ENCODE assay signal across 21 cellular contexts in the genomic region with DNA sequence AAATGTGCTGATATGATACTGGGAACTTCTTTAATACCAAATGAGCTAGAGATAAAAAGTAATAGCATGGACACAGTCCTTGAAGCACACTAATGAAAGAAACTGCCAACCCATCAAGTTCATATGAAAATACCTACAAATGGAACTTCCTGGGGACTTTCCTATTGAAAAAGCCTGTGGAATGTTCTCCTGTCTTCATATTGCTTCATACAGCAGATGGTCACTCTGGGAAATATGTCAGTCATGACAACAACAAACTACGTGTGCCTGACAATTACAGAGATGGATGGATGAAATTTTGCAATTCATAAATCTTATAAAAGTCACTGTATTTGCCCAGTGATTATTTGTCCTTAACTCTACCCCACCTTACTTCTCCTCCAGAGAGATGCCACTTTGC.
DNase-seq lines count a peak whose midpoint lies in the region; ATAC-seq and TF ChIP-seq lines count a peak whose summit lies in the region.
"Had no signal": no experiment of that assay in that cellular context is flagged by ENCODE, and none has a peak within 500 bp of the region (broad histone marks: within the 10 kb centered on the region; RNA-seq: fewer than 3 reads in every experiment).

No MANE protein-coding gene starts in this region.

- DNase-seq in MCF 10A (ENCODE audit: unreplicated experiment) (peak; percentile 45), breast epithelium (ENCODE audit: low spot score in 2 of 2) (no peak), adipocyte (ENCODE audit: low read depth) (peak; percentile 50), fibroblast of pulmonary artery (ENCODE audit: low read depth) (peak; percentile 58), COLO829 (ENCODE audit: low spot score) (no peak), CD1c-positive myeloid dendritic cell (ENCODE audit: extremely low spot score) (no peak), NCI-H510A (lab: John Stamatoyannopoulos, UW) (no peak)
- DNase-seq: CD4-positive, CD25-positive, alpha-beta regulatory T cell; CD8-positive, alpha-beta memory T cell; DMS153; DMS79; GF-D8; GOT3; H7; HFFc6 had no signal

- H3K27me3 Mint-ChIP-seq in MCF 10A (ENCODE audit: insufficient read depth, unreplicated experiment), result no peaks in the 10 kb centered on the region
- H3K27me3 Mint-ChIP-seq: CD4-positive, CD25-positive, alpha-beta regulatory T cell; CD8-positive, alpha-beta memory T cell had no signal

- H3K4me3 Mint-ChIP-seq in MCF 10A (ENCODE audit: unreplicated experiment), result no peak overlapping the region
- H3K4me3 Mint-ChIP-seq: B cell; CD4-positive, CD25-positive, alpha-beta regulatory T cell; CD8-positive, alpha-beta memory T cell; HFFc6 had no signal

- no peak for TF ChIP-seq POLR2A in breast epithelium (IDR thresholded peaks at IDR 0.05)

- H3K9me3 ChIP-seq in breast epithelium (no peaks in the 10 kb centered on the region), adipocyte (ENCODE audit: control insufficient read depth, low read length) (no peaks in the 10 kb centered on the region)
- H3K9me3 ChIP-seq: A549; BLaER1 treated with 17β-estradiol and CSF1 and Interleukin-3, amounts not matched to agents 10 nM and 100 nM had no signal

- POLR2A ChIA-PET in MCF 10A (lab: Yijun Ruan, JAX), result interaction anchor here (0.8 to 1.8 kb wide), 3 partner anchors 11 to 148 kb away, joined by 3 to 7 read pairs (median 3); partner anchors contain the start of gene COL1A2

- H3K27ac ChIP-seq in breast epithelium, result no peak overlapping the region
- H3K27ac ChIP-seq: 22Rv1; A549; BLaER1 treated with 17β-estradiol and CSF1 and Interleukin-3, amounts not matched to agents 10 nM and 100 nM had no signal

- H3K27ac Mint-ChIP-seq in MCF 10A (ENCODE audit: low read depth, unreplicated experiment), result no peak overlapping the region
- H3K27ac Mint-ChIP-seq: B cell; CD4-positive, CD25-positive, alpha-beta regulatory T cell; CD8-positive, alpha-beta memory T cell had no signal

- no TSS peak for BruUV-seq in MCF 10A (replicated peaks; lab: Mats Ljungman, UMichigan)

- intact Hi-C loops in MCF 10A (cut with micrococcal nuclease), result no loop called here
- intact Hi-C loops in breast epithelium (cut with DNase I; ENCODE audit: low total_unique reads), result no loop called here

- no peaks in the 10 kb centered on the region for H3K4me1 ChIP-seq in breast epithelium
- peaks cover 52% of the 10 kb centered on the region for H3K4me1 ChIP-seq in adipocyte (ENCODE audit: control insufficient read depth, insufficient read depth, low read length)

- H3K36me3 Mint-ChIP-seq in MCF 10A (ENCODE audit: insufficient read depth, unreplicated experiment), result no peaks in the 10 kb centered on the region
- H3K36me3 Mint-ChIP-seq: CD4-positive, CD25-positive, alpha-beta regulatory T cell; CD8-positive, alpha-beta memory T cell had no signal

- no peaks in the 10 kb centered on the region for H3K4me1 Mint-ChIP-seq in MCF 10A (ENCODE audit: insufficient read depth, unreplicated experiment)
- H3K4me1 Mint-ChIP-seq: B cell; CD4-positive, CD25-positive, alpha-beta regulatory T cell; CD8-positive, alpha-beta memory T cell had no signal

- H3K9me3 Mint-ChIP-seq in MCF 10A (ENCODE audit: unreplicated experiment), result no peaks in the 10 kb centered on the region
- H3K9me3 Mint-ChIP-seq: HFFc6 had no signal

- no peaks in the 10 kb centered on the region for H3K36me3 ChIP-seq in breast epithelium
- no peaks in the 10 kb centered on the region for H3K36me3 ChIP-seq in adipocyte (ENCODE audit: control insufficient read depth, insufficient read depth, low read length, severe bottlenecking)
- H3K36me3 ChIP-seq: BLaER1 treated with 17β-estradiol and CSF1 and Interleukin-3, amounts not matched to agents 10 nM and 100 nM had no signal

- H3K27me3 ChIP-seq in breast epithelium (no peaks in the 10 kb centered on the region), adipocyte (replicated peaks; ENCODE audit: control insufficient read depth, insufficient read depth, low read length) (no peaks in the 10 kb centered on the region)
- H3K27me3 ChIP-seq: BLaER1 treated with 17β-estradiol and CSF1 and Interleukin-3, amounts not matched to agents 10 nM and 100 nM had no signal

- H3K9ac ChIP-seq in adipocyte (ENCODE audit: low read length), result peak overlapping the region; percentile 23
- H3K9ac ChIP-seq: BLaER1 treated with 17β-estradiol and CSF1 and Interleukin-3, amounts not matched to agents 10 nM and 100 nM had no signal

- CTCF ChIA-PET in MCF 10A (lab: Yijun Ruan, JAX), result interaction anchor here (0.6 to 8.3 kb wide), 28 partner anchors 9 to 1450 kb away, joined by 3 to 121 read pairs (median 4); partner anchors contain the start of gene COL1A2

- no peak for ATAC-seq in HG03280 (IDR thresholded peaks at IDR 0.05; ENCODE audit: unreplicated experiment)
- ATAC-seq: HepG2 had no signal

- H3K4me3 ChIP-seq in breast epithelium (no peak overlapping the region), adipocyte (ENCODE audit: low read length) (no peak overlapping the region), fibroblast of pulmonary artery (replicated peaks; ENCODE audit: low read depth, low read length) (no peak overlapping the region)
- H3K4me3 ChIP-seq: A549; BLaER1 treated with 17β-estradiol and CSF1 and Interleukin-3, amounts not matched to agents 10 nM and 100 nM had no signal

- TF ChIP-seq CTCF in MCF 10A (IDR thresholded peaks at IDR 0.05; ENCODE audit: unreplicated experiment), result no peak
- no peak for TF ChIP-seq CTCF in breast epithelium (IDR thresholded peaks at IDR 0.05)
- no peak for TF ChIP-seq CTCF in fibroblast of pulmonary artery (IDR thresholded peaks at IDR 0.05; ENCODE audit: low read length, missing control alignments)

Comparison
In these comparisons a context has a peak if more than half of its experiments do, and no peak if none do; other contexts are left out.
1. DNase-seq: peak in MCF 10A (single experiment), adipocyte (single experiment) and fibroblast of pulmonary artery (single experiment); none in breast epithelium (0 of 2), COLO829 (single experiment), CD1c-positive myeloid dendritic cell (single experiment) and NCI-H510A (single experiment).